ENCODE assay signal across 24 cellular contexts in the genomic region with DNA sequence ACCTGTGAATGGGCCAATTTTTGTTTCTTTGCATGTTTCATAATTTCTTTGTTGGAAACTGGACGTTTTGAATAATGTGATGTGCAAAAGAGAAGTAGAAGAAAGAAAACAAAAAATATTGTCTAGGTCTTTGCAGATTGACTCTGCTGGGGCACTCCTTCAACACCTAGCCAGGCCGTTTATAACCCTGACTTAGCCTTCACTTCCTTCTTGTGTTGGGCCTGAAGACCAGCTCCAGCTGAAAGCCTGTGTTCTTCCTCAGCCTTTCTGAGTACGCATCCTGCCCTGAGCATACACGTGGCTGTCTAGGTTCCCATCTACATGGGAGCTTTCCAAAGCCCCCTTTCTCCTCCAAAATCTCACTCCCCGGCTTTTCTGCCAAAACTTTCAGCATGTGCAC.
"Had no signal": no experiment of that assay in that cellular context is flagged by ENCODE, and none has a peak within 500 bp of the region (broad histone marks: within the 10 kb centered on the region; RNA-seq: fewer than 3 reads in every experiment).

No MANE protein-coding gene starts in this region.

- H3K4me1 ChIP-seq: esophagus squamous epithelium, gastroesophageal sphincter, left lung, lower lobe of right lung had no signal

- H3K9me3 ChIP-seq: esophagus squamous epithelium, gastroesophageal sphincter, left lung, lower lobe of right lung had no signal

- DNase-seq: dermis blood vessel endothelial cell; dorsolateral prefrontal cortex; effector CD4-positive, alpha-beta T cell; effector memory CD4-positive, alpha-beta T cell; erythroblast; esophagus squamous epithelium; foreskin fibroblast; foreskin melanocyte; heart left ventricle; hypothalamus; immature natural killer cell; islet precursor cell; kidney; kidney glomerular epithelial cell; left lung; left ventricle myocardium superior; lower lobe of right lung; mesenchymal stem cell; naive B cell had no signal

- H3K4me3 ChIP-seq: dorsolateral prefrontal cortex, esophagus squamous epithelium, gastroesophageal sphincter, heart left ventricle, hepatocyte, left lung, lower lobe of right lung had no signal

- ATAC-seq: esophagus mucosa, gastroesophageal sphincter, heart left ventricle, left lung, left ventricle myocardium superior, lower lobe of right lung had no signal

- H3K27ac ChIP-seq: dorsolateral prefrontal cortex, epithelial cell of prostate, esophagus squamous epithelium, gastroesophageal sphincter, heart left ventricle, hepatocyte, left lung, lower lobe of right lung had no signal

- FAIRE-seq: colon, kidney had no signal

- H3K27me3 ChIP-seq: dorsolateral prefrontal cortex, esophagus squamous epithelium, gastroesophageal sphincter, hepatocyte had no signal
